ENCODE assay signal across 14 cellular contexts in the genomic region with DNA sequence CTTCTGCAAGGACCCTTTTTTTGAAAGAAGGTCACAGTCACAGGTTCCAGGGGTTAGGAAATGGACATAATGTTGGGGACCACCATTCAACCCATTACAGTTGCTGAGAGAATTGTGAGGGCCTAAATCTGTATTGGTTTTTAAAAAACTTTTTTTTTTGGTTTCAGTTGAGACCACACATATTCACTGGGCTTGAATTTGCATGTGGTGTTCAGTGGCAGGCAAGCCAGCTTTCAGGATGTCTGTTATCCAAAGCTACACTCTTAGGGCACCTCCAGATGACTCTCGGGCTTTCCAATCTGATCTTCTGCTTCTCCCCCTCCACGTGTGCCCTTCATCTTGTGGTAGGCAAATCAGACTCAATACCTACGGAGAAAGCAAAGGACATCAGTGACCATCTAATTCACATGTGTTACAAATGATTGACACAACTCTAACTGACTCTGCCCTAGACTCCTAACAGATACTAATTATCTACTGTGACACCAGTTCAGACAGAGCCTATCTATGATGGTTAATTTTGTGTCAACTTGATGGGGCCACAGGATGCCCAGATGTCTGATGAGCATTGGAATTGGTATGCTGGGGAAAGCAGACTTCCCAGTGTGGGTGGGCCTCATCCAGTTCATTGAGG.
A peak's percentile ranks its signal among the peaks of the same experiment; 100 is the strongest.
DNase-seq lines count a peak whose midpoint lies in the region; ATAC-seq lines count a peak whose summit lies in the region.
"Had no signal": no experiment of that assay in that cellular context is flagged by ENCODE, and none has a peak within 500 bp of the region (broad histone marks: within the 10 kb centered on the region; RNA-seq: fewer than 3 reads in every experiment).

No MANE protein-coding gene starts in this region.

- ATAC-seq in GM18858 (IDR thresholded peaks at IDR 0.05; ENCODE audit: unreplicated experiment) = peak; percentile 90
- peak; percentile 89 for ATAC-seq in GM21367 (IDR thresholded peaks at IDR 0.05; ENCODE audit: unreplicated experiment)
- ATAC-seq in HG02885 (IDR thresholded peaks at IDR 0.05; ENCODE audit: poor library complexity, unreplicated experiment) = peak; percentile 96
- ATAC-seq in HG03558 (IDR thresholded peaks at IDR 0.05; ENCODE audit: extremely low read depth, unreplicated experiment) = peak; percentile 84
- ATAC-seq: pancreas, T-cell had no signal

- DNase-seq in NCI-H774 (lab: John Stamatoyannopoulos, UW) (no peak), AG08395 (ENCODE audit: low spot score) (no peak), NCI-H748 treated with DMSO at 0.1 percent for 48 hours (lab: John Stamatoyannopoulos, UW) (no peak), DMS 273 (lab: John Stamatoyannopoulos, UW; ENCODE audit: unreplicated experiment) (no peak)
- DNase-seq: activated CD4-positive, alpha-beta memory T cell treated with anti-CD3 and anti-CD28 coated beads for 36 hours; activated naive CD4-positive, alpha-beta T cell treated with anti-CD3 and anti-CD28 coated beads, Interleukin-2, amount 10 ng/mL, durations not matched to agents 7 days and 5 days; EL; pancreas; stimulated activated CD4-positive, alpha-beta T cell treated with anti-CD3 and anti-CD28 coated beads, Interleukin-15, amount 100 ng/mL, for 24 hours; T-cell had no signal
